ENCODE assay signal across 18 cellular contexts in the genomic region with DNA sequence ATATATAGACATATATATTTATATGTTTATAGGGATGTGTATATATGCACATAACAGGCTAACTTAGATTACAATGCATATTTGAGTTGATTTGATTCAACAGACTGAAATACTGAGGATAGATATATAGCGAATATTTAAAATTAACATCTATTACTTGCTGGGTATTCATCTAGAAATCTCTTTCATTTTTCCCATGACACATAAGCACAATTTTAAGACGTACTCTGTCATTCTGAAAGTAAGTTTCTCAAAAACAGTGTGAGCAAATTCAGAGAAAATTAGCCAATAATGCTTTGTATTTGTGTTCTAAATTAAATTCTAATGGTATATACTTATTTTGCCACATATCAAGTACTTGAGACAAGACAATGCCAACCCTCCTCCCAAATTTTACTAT.
"Had no signal": no experiment of that assay in that cellular context is flagged by ENCODE, and none has a peak within 500 bp of the region (broad histone marks: within the 10 kb centered on the region; RNA-seq: fewer than 3 reads in every experiment).

No MANE protein-coding gene starts in this region.

- H3K27ac Mint-ChIP-seq: activated T-helper 1 cell treated with anti-CD3 and anti-CD28 coated beads, Interleukin-12 subunit alpha, Interleukin-12 subunit beta, Interleukin-2, Interleukin-4 antibody, amounts not matched to agents 30 ng/mL and 10 ng/mL and 1 ng/mL, durations not matched to agents 14 hours and 24 hours and 36 hours; memory B cell; naive thymus-derived CD4-positive, alpha-beta T cell; stimulated activated naive CD8-positive, alpha-beta T cell treated with anti-CD3 and anti-CD28 coated beads, Interleukin-15, amount 100 ng/mL, for 72 hours; type B pancreatic cell had no signal

- H3K4me1 Mint-ChIP-seq: memory B cell; naive thymus-derived CD4-positive, alpha-beta T cell; stimulated activated naive CD8-positive, alpha-beta T cell treated with anti-CD3 and anti-CD28 coated beads, Interleukin-15, amount 100 ng/mL, for 72 hours had no signal

- ATAC-seq: activated CD4-positive, CD25-positive, alpha-beta regulatory T cell treated with anti-CD3 and anti-CD28 coated beads, Interleukin-2, amount 50 U/mL, for 24 hours; mucosa of descending colon; naive thymus-derived CD4-positive, alpha-beta T cell; pancreas; stimulated activated naive CD8-positive, alpha-beta T cell treated with anti-CD3 and anti-CD28 coated beads, Interleukin-15, amount 100 ng/mL, for 72 hours had no signal

- H3K9me3 Mint-ChIP-seq: activated T-helper 1 cell treated with anti-CD3 and anti-CD28 coated beads, Interleukin-12 subunit alpha, Interleukin-12 subunit beta, Interleukin-2, Interleukin-4 antibody, amounts not matched to agents 30 ng/mL and 10 ng/mL and 1 ng/mL, durations not matched to agents 14 hours and 24 hours and 36 hours; memory B cell; stimulated activated naive CD8-positive, alpha-beta T cell treated with anti-CD3 and anti-CD28 coated beads, Interleukin-15, amount 100 ng/mL, for 72 hours; type B pancreatic cell had no signal

- DNase-seq: activated CD4-positive, alpha-beta T cell treated with anti-CD3 and anti-CD28 coated beads, Interleukin-2, amount 50 U/mL, for 1 hour; activated CD8-positive, alpha-beta memory T cell treated with anti-CD3 and anti-CD28 coated beads for 24 hours; activated naive CD4-positive, alpha-beta T cell; aorta; cortex of kidney; effector CD4-positive, alpha-beta T cell; hypothalamus; left ventricle myocardium inferior; mucosa of descending colon; naive thymus-derived CD4-positive, alpha-beta T cell; pancreas; sigmoid colon; spleen; stimulated activated naive CD8-positive, alpha-beta T cell treated with anti-CD3 and anti-CD28 coated beads, Interleukin-15, amount 100 ng/mL, for 72 hours had no signal

- H3K36me3 Mint-ChIP-seq: memory B cell; naive thymus-derived CD4-positive, alpha-beta T cell; type B pancreatic cell had no signal

- H3K27me3 Mint-ChIP-seq: memory B cell; naive thymus-derived CD4-positive, alpha-beta T cell; stimulated activated naive CD8-positive, alpha-beta T cell treated with anti-CD3 and anti-CD28 coated beads, Interleukin-15, amount 100 ng/mL, for 72 hours; type B pancreatic cell had no signal

- H3K4me3 Mint-ChIP-seq: activated T-helper 1 cell treated with anti-CD3 and anti-CD28 coated beads, Interleukin-12 subunit alpha, Interleukin-12 subunit beta, Interleukin-2, Interleukin-4 antibody, amounts not matched to agents 30 ng/mL and 10 ng/mL and 1 ng/mL, durations not matched to agents 14 hours and 24 hours and 36 hours; memory B cell; naive thymus-derived CD4-positive, alpha-beta T cell; stimulated activated naive CD8-positive, alpha-beta T cell treated with anti-CD3 and anti-CD28 coated beads, Interleukin-15, amount 100 ng/mL, for 72 hours; type B pancreatic cell had no signal
